Comparison of ENCODE assay signal across 8 cellular contexts in genomic region chr17:43170766-43171681, GRCh38. TPM values are rescaled to one million over a fixed set of nuclear protein-coding genes. Genes with fewer than 3 reads are reported as not detected.
DNase-seq lines count a peak whose midpoint lies in the region; ATAC-seq lines count a peak whose summit lies in the region.

NBR1 (plus strand) TSS chr17:43171214; CDS start chr17:43175800, 4,586 bp downstream.

- no peaks in the 10 kb centered on the region for H3K36me3 ChIP-seq in mesendoderm (ENCODE audit: control insufficient read depth, insufficient read depth, low read length)

- no peak within 1 kb of the TSS for H4K5ac ChIP-seq in mesendoderm (ENCODE audit: low read length)

- peak within 1 kb of the TSS; percentile 95 for H3K4me3 ChIP-seq in mesendoderm (ENCODE audit: low read length)

- no peak within 1 kb of the TSS for H2BK5ac ChIP-seq in mesendoderm (ENCODE audit: low read length)

- H2BK15ac ChIP-seq in mesendoderm (replicated peaks; ENCODE audit: low read depth): no peak within 1 kb of the TSS

- H3K27ac ChIP-seq in mesendoderm (ENCODE audit: low read depth, low read length): peak within 1 kb of the TSS; percentile 55

- H2BK120ac ChIP-seq in mesendoderm (ENCODE audit: low read depth, low read length): no peak within 1 kb of the TSS

- DNase-seq in D341Med (ENCODE audit: low spot score): peak; percentile 94
- DNase-seq in HUDEP-2 (lab: John Stamatoyannopoulos, UW; ENCODE audit: unreplicated experiment in 76 of 76): peak; percentile 21 to 97 (median 92)
- peak; percentile 93 for DNase-seq in NOMO-1 treated with dmso at 0.1 percent for 144 hours (lab: John Stamatoyannopoulos, UW; ENCODE audit: unreplicated experiment)
- DNase-seq in activated CD8-positive, alpha-beta memory T cell treated with anti-CD3 and anti-CD28 coated beads for 48 hours (ENCODE audit: low read depth in 2 of 3, low spot score in 2 of 3): peak; percentile 75 to 91 (median 82)
- DNase-seq in mesendoderm: peak; percentile 99
- peak; percentile 88 for DNase-seq in stimulated activated CD8-positive, alpha-beta memory T cell treated with anti-CD3 and anti-CD28 coated beads, Interleukin-15, amount 100 ng/mL, for 1 hour (ENCODE audit: low read depth)

- H3K4ac ChIP-seq in mesendoderm (ENCODE audit: low read depth, low read length): peak within 1 kb of the TSS; percentile 41

- peak within 1 kb of the TSS; percentile 10 for H3K18ac ChIP-seq in mesendoderm (ENCODE audit: low read length)

- H3K27me3 ChIP-seq in mesendoderm (ENCODE audit: insufficient read depth, low read length, poor library complexity): no peaks in the 10 kb centered on the region

- no peaks in the 10 kb centered on the region for H3K79me1 ChIP-seq in mesendoderm (ENCODE audit: low read length)

- peak within 1 kb of the TSS; percentile 99 for H3K4me2 ChIP-seq in mesendoderm (ENCODE audit: low read length)

- H3K9ac ChIP-seq in mesendoderm (ENCODE audit: low read length): peak within 1 kb of the TSS; percentile 80

- H4K8ac ChIP-seq in mesendoderm (ENCODE audit: low read depth, low read length): peak within 1 kb of the TSS; percentile 97

- peak within 1 kb of the TSS; percentile 80 for H3K23ac ChIP-seq in mesendoderm (ENCODE audit: low read length)

- H2AK5ac ChIP-seq in mesendoderm (ENCODE audit: low read length): no peak within 1 kb of the TSS

- H3K56ac ChIP-seq in mesendoderm (ENCODE audit: low read length): peak within 1 kb of the TSS; percentile 92

- ATAC-seq in GM21390 (IDR thresholded peaks at IDR 0.05; ENCODE audit: unreplicated experiment): peak; percentile 77

- peaks cover 5% of the 10 kb centered on the region for H3K4me1 ChIP-seq in mesendoderm (ENCODE audit: control insufficient read depth, low read depth, low read length)

- no CpG with 5 or more reads among the region's 43 CpGs for WGBS in mesendoderm (ENCODE audit: extremely low coverage, insufficient coverage, low lambda C conversion rate)

- in situ Hi-C loops in endometrial microvascular endothelial cells (cut with HindIII; ENCODE audit: inconsistent ontology term, low pct_unique_long_range_greater_than_20kb, low sequenced_read_pairs): no loop called here

- no peaks in the 10 kb centered on the region for H3K79me2 ChIP-seq in mesendoderm (ENCODE audit: control insufficient read depth, insufficient read depth, low read length)

RNA-seq across cellular contexts. Expression of gene NBR1, which starts in this region (rescaled TPM):
- 53.6 TPM for total RNA-seq in endometrial microvascular endothelial cells (ENCODE audit: inconsistent ontology term)
- 17.0 TPM for polyA plus RNA-seq in mesendoderm (2013, experiment 1 of 2)
- polyA plus RNA-seq in mesendoderm (2013, experiment 2 of 2): 17.1 TPM

Comparison
In these comparisons a context has a peak if more than half of its experiments do, and no peak if none do; other contexts are left out.
1. Peak in every context shown above with its lines: DNase-seq, ATAC-seq, H3K4me3 ChIP-seq and H3K27ac ChIP-seq.